8 cellular contexts compared by ENCODE assay signal in the genomic region with DNA sequence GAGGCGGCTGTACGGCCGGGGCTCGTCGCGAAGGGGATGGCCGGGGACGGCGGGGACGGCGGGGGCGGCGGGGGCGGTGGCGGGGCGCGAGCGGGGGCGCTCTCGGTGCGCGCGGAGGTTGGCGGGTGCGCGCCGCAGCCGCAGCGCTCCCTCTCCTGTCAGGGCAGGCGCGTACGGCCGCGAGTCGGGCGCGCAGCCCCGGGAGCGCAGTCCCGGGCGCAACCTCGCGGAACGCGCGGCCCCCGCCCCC. TPM values are rescaled to one million over a fixed set of nuclear protein-coding genes. Genes with fewer than 3 reads are reported as not detected.
A peak's percentile ranks its signal among the peaks of the same experiment; 100 is the strongest.
DNase-seq lines count a peak whose midpoint lies in the region; ATAC-seq and TF ChIP-seq lines count a peak whose summit lies in the region.

No MANE protein-coding gene starts in this region.

- ATAC-seq in PC-3, result peak; percentile 70; the same call in 1 of the 2 replicates
- ATAC-seq in GM19328 (IDR thresholded peaks at IDR 0.05; ENCODE audit: unreplicated experiment), result no peak
- no peak for ATAC-seq in GM21528 (IDR thresholded peaks at IDR 0.05; ENCODE audit: low FRiP score, unreplicated experiment)
- ATAC-seq in HG03097 (IDR thresholded peaks at IDR 0.05; ENCODE audit: low FRiP score, unreplicated experiment), result no peak

- TF ChIP-seq CTCF in Caco-2 (IDR thresholded peaks at IDR 0.05; ENCODE audit: insufficient read depth in 1 of 2, low read depth in 1 of 2, low read length in 1 of 2, severe bottlenecking in 1 of 2, unreplicated experiment in 1 of 2) (no peak), PC-3 (conservative IDR thresholded peaks at IDR 0.05; ENCODE audit: low read depth, low read length) (no peak), epithelial cell of proximal tubule (conservative IDR thresholded peaks at IDR 0.05; ENCODE audit: low read depth, low read length) (no peak), prostate gland (IDR thresholded peaks at IDR 0.05) (no peak)

- no CpG with 5 or more reads among the region's 47 CpGs for WGBS in prostate gland

- H4K20me1 ChIP-seq in PC-3 (ENCODE audit: low read length), result no peaks in the 10 kb centered on the region

- peak overlapping the region; percentile 67 for H3K4me3 ChIP-seq in Caco-2 (ENCODE audit: low read depth, low read length)
- H3K4me3 ChIP-seq in PC-3 (ENCODE audit: low read length), result peak overlapping the region; percentile 76
- peak overlapping the region; percentile 54 for H3K4me3 ChIP-seq in epithelial cell of proximal tubule (ENCODE audit: low read depth, low read length)
- H3K4me3 ChIP-seq in prostate gland, result peak overlapping the region; percentile 74 to 90

- no peaks in the 10 kb centered on the region for H3K9me3 Mint-ChIP-seq in Caco-2 (ENCODE audit: unreplicated experiment)

- H3K4me1 Mint-ChIP-seq in Caco-2 (ENCODE audit: low read depth, unreplicated experiment), result peaks cover 14% of the 10 kb centered on the region

- peaks cover 4% of the 10 kb centered on the region for H3K27me3 Mint-ChIP-seq in Caco-2 (ENCODE audit: insufficient read depth, unreplicated experiment)

- POLR2A ChIA-PET in Caco-2 (lab: Charles Lee), result no interaction called here
- POLR2A ChIA-PET in PC-3 (lab: Charles Lee; ENCODE audit: unreplicated experiment), result no interaction called here

- H3K36me3 ChIP-seq in Caco-2 (ENCODE audit: control insufficient read depth, insufficient read depth, low read length), result no peaks in the 10 kb centered on the region; the same call in none of the 2 replicates
- 0 out of 2 replicates have a peak, but pooled peaks cover 2% of the 10 kb centered on the region for H3K36me3 ChIP-seq in PC-3 (ENCODE audit: low read depth, low read length)
- H3K36me3 ChIP-seq in prostate gland, result no peaks in the 10 kb centered on the region

- H3K9me2 ChIP-seq in PC-3 (replicated peaks; ENCODE audit: low read length), result no peaks in the 10 kb centered on the region

- H3K27ac Mint-ChIP-seq in Caco-2 (ENCODE audit: unreplicated experiment), result no peak overlapping the region

- peaks cover 27% of the 10 kb centered on the region for H3K4me1 ChIP-seq in Caco-2
- peaks cover 29% of the 10 kb centered on the region for H3K4me1 ChIP-seq in PC-3 (ENCODE audit: insufficient read depth, low read length)
- no peaks in the 10 kb centered on the region for H3K4me1 ChIP-seq in prostate gland (replicated peaks)

- H3K9ac ChIP-seq in PC-3 (ENCODE audit: low read length), result peak overlapping the region; percentile 52; the same call in 1 of the 2 replicates

- no peaks in the 10 kb centered on the region for H3F3A ChIP-seq in PC-3 (ENCODE audit: low read length, unreplicated experiment)

- H3K4me3 Mint-ChIP-seq in Caco-2 (ENCODE audit: unreplicated experiment), result peak overlapping the region; percentile 79

- peaks cover 37% of the 10 kb centered on the region for H3K79me2 ChIP-seq in PC-3 (ENCODE audit: low read length)

- no peaks in the 10 kb centered on the region for H3K27me3 ChIP-seq in Caco-2 (replicated peaks; ENCODE audit: control insufficient read depth, insufficient read depth, low read length)
- H3K27me3 ChIP-seq in PC-3 (ENCODE audit: low read length), result no peaks in the 10 kb centered on the region
- H3K27me3 ChIP-seq in prostate gland (replicated peaks; ENCODE audit: insufficient read depth), result no peaks in the 10 kb centered on the region

- DNase-seq in Caco-2, result no peak
- no peak for DNase-seq in PC-3
- no peak for DNase-seq in epithelial cell of proximal tubule (ENCODE audit: low read depth)
- DNase-seq in prostate gland (ENCODE audit: low spot score), result no peak
- no peak for DNase-seq in NCI-H1048 (lab: John Stamatoyannopoulos, UW)

- peak overlapping the region; percentile 89; the same call in 1 of the 2 replicates for H2AFZ ChIP-seq in PC-3 (ENCODE audit: low read length)

- H3K9me3 ChIP-seq in Caco-2, result no peaks in the 10 kb centered on the region
- H3K9me3 ChIP-seq in PC-3 (ENCODE audit: low read length), result no peaks in the 10 kb centered on the region
- no peaks in the 10 kb centered on the region for H3K9me3 ChIP-seq in prostate gland

- H3K27ac ChIP-seq in PC-3 (ENCODE audit: low read length) (no peak overlapping the region), prostate gland (peak overlapping the region; percentile 86 to 96)

- CTCF ChIA-PET in Caco-2 (lab: Charles Lee), result no interaction called here
- CTCF ChIA-PET in PC-3 (lab: Charles Lee), result no interaction called here

- no peak for TF ChIP-seq POLR2A in prostate gland (IDR thresholded peaks at IDR 0.05)

- BruUV-seq in Caco-2 (replicated peaks; lab: Mats Ljungman, UMichigan) (no TSS peak), PC-3 (replicated peaks; lab: Mats Ljungman, UMichigan) (no TSS peak)

- H3K4me2 ChIP-seq in PC-3 (ENCODE audit: low read length), result peak overlapping the region; percentile 87

- intact Hi-C loops in Caco-2 (cut with micrococcal nuclease; ENCODE audit: unreplicated experiment), result loop anchor here (5.0 kb wide), 2 partner anchors 109 to 154 kb away; a partner anchor contains a TSS
- intact Hi-C loops in PC-3 (cut with micrococcal nuclease), result loop anchor here (5.0 to 10.0 kb wide), 3 partner anchors 54 to 149 kb away; a partner anchor contains a TSS
- intact Hi-C loops in prostate gland (cut with DNase I), result no loop called here

- H3K36me3 Mint-ChIP-seq in Caco-2 (ENCODE audit: insufficient read depth, unreplicated experiment), result peaks cover 9% of the 10 kb centered on the region

RNA-seq across cellular contexts. Expression of a gene that starts 0.3 kb away (rescaled TPM):
- total RNA-seq in Caco-2 (2022) (10.5 and 11.6 TPM in 2 replicates), PC-3 (2014; rRNA removed) (9.3 and 10.3 TPM in 2 replicates), epithelial cell of proximal tubule (3.9 and 6.8 TPM in 2 replicates), prostate gland (10 to 100 TPM; 25.7 to 31.8 TPM)
